8 cellular contexts compared by ENCODE assay signal in genomic region chr15:40873625-40874561, GRCh38. TPM values are rescaled to one million over a fixed set of nuclear protein-coding genes. Genes with fewer than 3 reads are reported as not detected.
DNase-seq lines count a peak whose midpoint lies in the region; TF ChIP-seq lines count a peak whose summit lies in the region.

RHOV (minus strand) TSS chr15:40874234; CDS start chr15:40874139, 95 bp downstream.

- TF ChIP-seq CTCF in kidney epithelial cell (IDR thresholded peaks at IDR 0.05; ENCODE audit: insufficient read depth, low read length, poor library complexity, severe bottlenecking), result peak; percentile 56

- no peaks in the 10 kb centered on the region for H3K36me3 ChIP-seq in kidney epithelial cell (ENCODE audit: control insufficient read depth, insufficient read depth, low read length)

- no peaks in the 10 kb centered on the region for H3K27me3 ChIP-seq in kidney epithelial cell (ENCODE audit: control insufficient read depth, insufficient read depth, low read length)

- H3K4me3 ChIP-seq in kidney epithelial cell (ENCODE audit: low read depth, low read length), result peak within 1 kb of the TSS; percentile 56

- in situ Hi-C loops in T47D (cut with HindIII; ENCODE audit: low pct_unique_long_range_greater_than_20kb, low sequenced_read_pairs), result no loop called here

- DNase-seq in GM03348 (ENCODE audit: low spot score) (peak; percentile 73), HCEC 1CT (peak; percentile 29), NCI-H1048 (lab: John Stamatoyannopoulos, UW) (peak; percentile 72), T-helper 1 cell (peak in 4 of 5 donors; percentile 28 to 49 (median 44)), T47D (ENCODE audit: low read depth in 1 of 2, low spot score in 1 of 2) (peak; percentile 69 to 95), kidney epithelial cell (ENCODE audit: low read depth) (no peak), NCI-H128 (lab: John Stamatoyannopoulos, UW; ENCODE audit: unreplicated experiment) (no peak)
- peak; percentile 35 for DNase-seq in stimulated activated CD4-positive, alpha-beta T cell treated with anti-CD3 and anti-CD28 coated beads, Interleukin-2, amount 100 ng/mL, for 4 hours (ENCODE audit: low read depth)

RNA-seq across cellular contexts. Expression of gene RHOV, which starts in this region (rescaled TPM):
- total RNA-seq in kidney epithelial cell, result 2.0 and 3.6 TPM in 2 replicates

Comparison
In these comparisons a context has a peak if more than half of its experiments do, and no peak if none do; other contexts are left out.
1. DNase-seq: peak in GM03348 (single experiment), HCEC 1CT (single experiment), NCI-H1048 (single experiment), T-helper 1 cell (4 of 5), T47D (2 of 2) and stimulated activated CD4-positive, alpha-beta T cell treated with anti-CD3 and anti-CD28 coated beads, Interleukin-2, amount 100 ng/mL, for 4 hours (single experiment); none in kidney epithelial cell (single experiment) and NCI-H128 (single experiment).